13 cellular contexts compared by ENCODE assay signal in the genomic region with DNA sequence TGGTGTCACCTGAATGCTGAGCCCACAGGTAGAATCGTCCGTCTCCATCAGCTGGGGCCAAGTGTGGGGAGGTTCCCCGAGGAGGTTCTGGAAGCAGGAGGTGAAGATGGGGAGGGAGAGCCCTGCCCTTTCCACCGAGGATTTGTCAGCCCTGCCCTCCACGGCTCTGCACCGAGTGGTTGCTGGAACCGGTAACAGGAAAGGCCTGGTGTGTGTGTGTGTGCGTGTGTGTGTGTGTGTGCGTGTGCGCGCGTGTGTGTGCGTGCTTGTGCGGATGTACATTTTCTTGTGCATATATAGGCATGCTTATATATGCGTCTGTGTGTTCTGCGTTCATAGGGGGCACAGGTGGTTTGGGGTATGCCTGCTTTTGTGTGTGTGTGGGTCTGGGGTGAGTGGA. TPM values are rescaled to one million over a fixed set of nuclear protein-coding genes. Genes with fewer than 3 reads are reported as not detected.
A peak's percentile ranks its signal among the peaks of the same experiment; 100 is the strongest.
DNase-seq lines count a peak whose midpoint lies in the region; ATAC-seq, FAIRE-seq and TF ChIP-seq lines count a peak whose summit lies in the region.
"Had no signal": no experiment of that assay in that cellular context is flagged by ENCODE, and none has a peak within 500 bp of the region (broad histone marks: within the 10 kb centered on the region; RNA-seq: fewer than 3 reads in every experiment).

No MANE protein-coding gene starts in this region.

- H3K27ac Mint-ChIP-seq in stimulated activated naive CD8-positive, alpha-beta T cell treated with anti-CD3 and anti-CD28 coated beads, Interleukin-15, Interleukin-2, amounts not matched to agents 100 ng/mL and 50 ng/mL, for 24 hours, result peak overlapping the region; percentile 14
- H3K27ac Mint-ChIP-seq in naive thymus-derived CD8-positive, alpha-beta T cell, result peak overlapping the region; percentile 26 to 98 (median 86)

- H3K4me1 Mint-ChIP-seq in stimulated activated naive CD8-positive, alpha-beta T cell treated with anti-CD3 and anti-CD28 coated beads, Interleukin-15, Interleukin-2, amounts not matched to agents 100 ng/mL and 50 ng/mL, for 24 hours (ENCODE audit: low read depth), result peaks cover 42% of the 10 kb centered on the region
- peaks cover 16 to 48% (median 40%) of the 10 kb centered on the region in 4 donors for H3K4me1 Mint-ChIP-seq in naive thymus-derived CD8-positive, alpha-beta T cell

- H3K36me3 ChIP-seq in bronchial epithelial cell (ENCODE audit: control insufficient read depth, insufficient read depth, low read length), result peaks cover 2% of the 10 kb centered on the region
- H3K36me3 ChIP-seq: WERI-Rb-1 had no signal

- no peak overlapping the region for H3K4me3 ChIP-seq in bronchial epithelial cell (ENCODE audit: low read depth, low read length)

- ATAC-seq in stimulated activated naive CD8-positive, alpha-beta T cell treated with anti-CD3 and anti-CD28 coated beads, Interleukin-15, Interleukin-2, amounts not matched to agents 100 U/mL and 50 U/mL, for 24 hours, result no peak
- peak in 1 of 2 donors; percentile 22 for ATAC-seq in naive thymus-derived CD8-positive, alpha-beta T cell
- no peak for ATAC-seq in HG02623 (IDR thresholded peaks at IDR 0.05; ENCODE audit: unreplicated experiment)
- ATAC-seq in HG03159 (IDR thresholded peaks at IDR 0.05; ENCODE audit: unreplicated experiment), result no peak

- no peaks in the 10 kb centered on the region for H3K9me3 Mint-ChIP-seq in stimulated activated naive CD8-positive, alpha-beta T cell treated with anti-CD3 and anti-CD28 coated beads, Interleukin-15, Interleukin-2, amounts not matched to agents 100 ng/mL and 50 ng/mL, for 24 hours
- no peaks in the 10 kb centered on the region for H3K9me3 Mint-ChIP-seq in naive thymus-derived CD8-positive, alpha-beta T cell

- FAIRE-seq in bronchial epithelial cell (lab: Jason Lieb, UNC), result peak; percentile 52

- peaks cover 12% of the 10 kb centered on the region for H3K27me3 Mint-ChIP-seq in stimulated activated naive CD8-positive, alpha-beta T cell treated with anti-CD3 and anti-CD28 coated beads, Interleukin-15, Interleukin-2, amounts not matched to agents 100 ng/mL and 50 ng/mL, for 24 hours
- peaks cover 0 to 10% (median 0%) of the 10 kb centered on the region in 5 donors for H3K27me3 Mint-ChIP-seq in naive thymus-derived CD8-positive, alpha-beta T cell

- H3K36me3 Mint-ChIP-seq in stimulated activated naive CD8-positive, alpha-beta T cell treated with anti-CD3 and anti-CD28 coated beads, Interleukin-15, Interleukin-2, amounts not matched to agents 100 ng/mL and 50 ng/mL, for 24 hours (ENCODE audit: low read depth), result no peaks in the 10 kb centered on the region
- H3K36me3 Mint-ChIP-seq in naive thymus-derived CD8-positive, alpha-beta T cell, result peaks cover 0 to 6% (median 0%) of the 10 kb centered on the region in 3 donors

- no peak for DNase-seq in stimulated activated naive CD8-positive, alpha-beta T cell treated with anti-CD3 and anti-CD28 coated beads, Interleukin-15, Interleukin-2, amounts not matched to agents 100 U/mL and 50 U/mL, for 24 hours
- DNase-seq in bronchial epithelial cell (ENCODE audit: low read depth) (no peak), AG20443 (ENCODE audit: low spot score) (no peak), amniotic stem cell (lab: John Stamatoyannopoulos, UW) (no peak)
- peak in 8 of 10 donors; percentile 21 to 79 (median 45) for DNase-seq in naive thymus-derived CD8-positive, alpha-beta T cell
- DNase-seq: C1 segment of cervical spinal cord, NCI-H2029 treated with DMSO at 0.1 percent for 48 hours, WERI-Rb-1 had no signal

- no peak for TF ChIP-seq CTCF in bronchial epithelial cell (IDR thresholded peaks at IDR 0.05; ENCODE audit: insufficient read depth, low read length, severe bottlenecking)

- POLR2A ChIA-PET in naive thymus-derived CD8-positive, alpha-beta T cell (lab: Charles Lee), result interaction anchor here (0.7 to 7.1 kb wide), 4 partner anchors 21 to 179 kb away, joined by 4 to 59 read pairs (median 6); a partner anchor contains a TSS

- H3K27me3 ChIP-seq in bronchial epithelial cell (ENCODE audit: control insufficient read depth, insufficient read depth, low read length), result no peaks in the 10 kb centered on the region

- H3K4me3 Mint-ChIP-seq in stimulated activated naive CD8-positive, alpha-beta T cell treated with anti-CD3 and anti-CD28 coated beads, Interleukin-15, Interleukin-2, amounts not matched to agents 100 ng/mL and 50 ng/mL, for 24 hours, result no peak overlapping the region
- H3K4me3 Mint-ChIP-seq in naive thymus-derived CD8-positive, alpha-beta T cell, result peak overlapping the region in 9 of 10 donors; percentile 25 to 95 (median 70)

RNA-seq across cellular contexts. Expression of a gene that starts 3.5 kb away (rescaled TPM):
- total RNA-seq in bronchial epithelial cell, result 55.3 and 108 TPM in 2 replicates
- total RNA-seq in naive thymus-derived CD8-positive, alpha-beta T cell, result 10 to 100 TPM; 17.6 to 19.3 TPM
- polyA plus RNA-seq in naive thymus-derived CD8-positive, alpha-beta T cell, result 10 to 100 TPM in 1 of 3 donors, 1 to 10 TPM in 2; 7.7 to 14.0 (median 8.6) TPM

RNA-seq across cellular contexts. Expression of a gene that starts 17.0 kb away (rescaled TPM):
- total RNA-seq in bronchial epithelial cell, result not detected in 2 replicates
- not detected for total RNA-seq in naive thymus-derived CD8-positive, alpha-beta T cell
- under 1 TPM in 2 of 3 donors, not detected in 1; 0.20 to 0.38 TPM for polyA plus RNA-seq in naive thymus-derived CD8-positive, alpha-beta T cell
- total RNA-seq: pulmonary artery endothelial cell had no signal
- polyA plus RNA-seq: adipose tissue had no signal

Comparison
In these comparisons a context has a peak if more than half of its experiments do, and no peak if none do; other contexts are left out.
1. DNase-seq: peak in naive thymus-derived CD8-positive, alpha-beta T cell (8 of 10); none in stimulated activated naive CD8-positive, alpha-beta T cell treated with anti-CD3 and anti-CD28 coated beads, Interleukin-15, Interleukin-2, amounts not matched to agents 100 U/mL and 50 U/mL, for 24 hours (single experiment), bronchial epithelial cell (single experiment), AG20443 (single experiment) and amniotic stem cell (single experiment).